12 cellular contexts compared by ENCODE assay signal in the genomic region with DNA sequence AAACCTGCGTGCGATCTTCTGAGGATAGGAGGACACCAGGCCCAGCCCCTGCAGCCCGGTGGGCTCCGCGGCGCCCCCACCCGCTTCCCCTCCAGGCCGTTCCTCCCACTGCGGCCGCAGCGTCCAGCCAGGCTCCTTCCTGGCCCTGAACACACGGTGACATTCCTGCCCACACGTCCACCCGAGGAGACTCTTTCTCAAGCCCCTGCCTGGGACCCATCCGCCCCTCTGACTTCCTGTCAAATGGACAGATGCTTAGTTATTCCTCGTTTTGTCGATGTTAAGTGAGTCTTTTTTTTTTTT. TPM values are rescaled to one million over a fixed set of nuclear protein-coding genes. Genes with fewer than 3 reads are reported as not detected.
DNase-seq lines count a peak whose midpoint lies in the region; ATAC-seq, FAIRE-seq and TF ChIP-seq lines count a peak whose summit lies in the region.
"Had no signal": no experiment of that assay in that cellular context is flagged by ENCODE, and none has a peak within 500 bp of the region (broad histone marks: within the 10 kb centered on the region; RNA-seq: fewer than 3 reads in every experiment).

No MANE protein-coding gene starts in this region.

- peaks cover 3% of the 10 kb centered on the region for H3K9me3 Mint-ChIP-seq in activated CD4-positive, alpha-beta T cell treated with anti-CD3 and anti-CD28 coated beads, Interleukin-2, amount 10 ng/mL, durations not matched to agents 24 days and 14 days
- H3K9me3 Mint-ChIP-seq: WTC11 had no signal

- TF ChIP-seq POLR2A in GM12878 (IDR thresholded peaks at IDR 0.05; ENCODE audit: low read depth, low read length) (no peak), right lobe of liver (IDR thresholded peaks at IDR 0.05) (no peak)

- no peak for TF ChIP-seq EP300 in GM12878 (IDR thresholded peaks at IDR 0.05; ENCODE audit: borderline replicate concordance in 1 of 2, control insufficient read depth in 1 of 2, low read depth in 2 of 2, low read length in 2 of 2)

- no peak overlapping the region for H3K27ac ChIP-seq in GM12878 (ENCODE audit: control insufficient read depth, insufficient read depth)
- H3K27ac ChIP-seq in right lobe of liver, result peak overlapping the region; percentile 0 to 63 (median 46)
- no peak overlapping the region for H3K27ac ChIP-seq in thoracic aorta
- no peak overlapping the region for H3K27ac ChIP-seq in OCI-LY7 (ENCODE audit: low read depth, low read length, poor library complexity, severe bottlenecking)

- BruUV-seq in GM12878 (replicated peaks; lab: Mats Ljungman, UMichigan), result no TSS peak
- no TSS peak for BruUV-seq in OCI-LY7 (replicated peaks; lab: Mats Ljungman, UMichigan)

- peaks cover 47% of the 10 kb centered on the region for H3K27me3 Mint-ChIP-seq in activated CD4-positive, alpha-beta T cell treated with anti-CD3 and anti-CD28 coated beads, Interleukin-2, amount 10 ng/mL, durations not matched to agents 24 days and 14 days

- no peaks in the 10 kb centered on the region for H3K9me2 ChIP-seq in OCI-LY7 (ENCODE audit: insufficient read depth, low read length)

- CTCF ChIA-PET in GM12878 (lab: Yijun Ruan, JAX), result no interaction called here
- CTCF ChIA-PET in OCI-LY7 (lab: Charles Lee; ENCODE audit: unreplicated experiment), result no interaction called here

- TF ChIP-seq RAD21 in GM12878 (IDR thresholded peaks at IDR 0.05; ENCODE audit: insufficient read depth, low read depth, low read length), result no peak

- no peaks in the 10 kb centered on the region for H4K20me1 ChIP-seq in GM12878 (ENCODE audit: control insufficient read depth, insufficient read depth)
- no peaks in the 10 kb centered on the region for H4K20me1 ChIP-seq in OCI-LY7 (ENCODE audit: insufficient read depth, low read length)

- H3K9ac ChIP-seq in GM12878 (ENCODE audit: control insufficient read depth, insufficient read depth, low read length), result no peak overlapping the region

- no peaks in the 10 kb centered on the region for H3K9me3 ChIP-seq in GM12878 (replicated peaks; ENCODE audit: control insufficient read depth, insufficient read depth, low read length)
- H3K9me3 ChIP-seq in right lobe of liver, result no peaks in the 10 kb centered on the region
- no peaks in the 10 kb centered on the region for H3K9me3 ChIP-seq in thoracic aorta
- no peaks in the 10 kb centered on the region for H3K9me3 ChIP-seq in OCI-LY7 (ENCODE audit: low read length)

- no peak overlapping the region for H3K27ac Mint-ChIP-seq in activated CD4-positive, alpha-beta T cell treated with anti-CD3 and anti-CD28 coated beads, Interleukin-2, amount 10 ng/mL, durations not matched to agents 24 days and 14 days
- H3K27ac Mint-ChIP-seq: WTC11 had no signal

- H3K4me1 ChIP-seq in GM12878 (ENCODE audit: control insufficient read depth, insufficient read depth, low read length), result peaks cover 3% of the 10 kb centered on the region
- H3K4me1 ChIP-seq in right lobe of liver, result peaks cover 0 to 22% (median 9%) of the 10 kb centered on the region in 4 donors
- no peaks in the 10 kb centered on the region for H3K4me1 ChIP-seq in thoracic aorta (ENCODE audit: control insufficient read depth in 1 of 2, low read depth in 2 of 2)
- H3K4me1 ChIP-seq in OCI-LY7 (ENCODE audit: insufficient read depth, low read length, poor library complexity, severe bottlenecking), result no peaks in the 10 kb centered on the region

- intact Hi-C loops in activated CD4-positive, alpha-beta T cell treated with anti-CD3 and anti-CD28 coated beads, Interleukin-2, amount 10 ng/mL, durations not matched to agents 24 days and 14 days (cut with micrococcal nuclease), result no loop called here
- intact Hi-C loops in GM12878 (cut with micrococcal nuclease; ENCODE audit: unreplicated experiment) (no loop called here), right lobe of liver (cut with DNase I) (no loop called here), OCI-LY7 (cut with micrococcal nuclease; ENCODE audit: unreplicated experiment) (no loop called here)

- H3K4me3 ChIP-seq in GM12878 (peak overlapping the region; percentile 15; the same call in 1 of the 2 replicates), right lobe of liver (peak overlapping the region; percentile 39 to 61 (median 51)), thoracic aorta (peak overlapping the region; percentile 62), OCI-LY7 (ENCODE audit: low read depth, low read length, poor library complexity, severe bottlenecking) (no peak overlapping the region)

- H3K4me1 Mint-ChIP-seq in activated CD4-positive, alpha-beta T cell treated with anti-CD3 and anti-CD28 coated beads, Interleukin-2, amount 10 ng/mL, durations not matched to agents 24 days and 14 days, result peaks cover 20% of the 10 kb centered on the region

- H3K4me3 Mint-ChIP-seq in activated CD4-positive, alpha-beta T cell treated with anti-CD3 and anti-CD28 coated beads, Interleukin-2, amount 10 ng/mL, durations not matched to agents 24 days and 14 days, result peak overlapping the region; percentile 37
- H3K4me3 Mint-ChIP-seq: WTC11 had no signal

- H3K79me2 ChIP-seq in GM12878 (ENCODE audit: control insufficient read depth, insufficient read depth, low read length) (no peaks in the 10 kb centered on the region), OCI-LY7 (ENCODE audit: insufficient read depth, low read depth, low read length) (no peaks in the 10 kb centered on the region)

- H2AFZ ChIP-seq in GM12878 (ENCODE audit: control insufficient read depth, low read depth, low read length) (no peak overlapping the region), OCI-LY7 (ENCODE audit: low read length) (no peak overlapping the region)

- in situ Hi-C loops in GM12878 (cut with MboI), result no loop called here

- RAD21 ChIA-PET in GM12878 (lab: Charles Lee; ENCODE audit: unreplicated experiment), result no interaction called here

- WGBS in GM12878 (ENCODE audit: insufficient coverage, insufficient replicate concordance, low lambda C conversion rate, missing lambda C conversion rate), result 32% methylated on average over 9 of the region's 17 CpGs
- WGBS in right lobe of liver (ENCODE audit: insufficient coverage, low coverage, low lambda C conversion rate, missing lambda C conversion rate), result 30% methylated on average over 5 of the region's 17 CpGs

- H3K36me3 Mint-ChIP-seq in activated CD4-positive, alpha-beta T cell treated with anti-CD3 and anti-CD28 coated beads, Interleukin-2, amount 10 ng/mL, durations not matched to agents 24 days and 14 days (ENCODE audit: low read depth), result peaks cover under 1% of the 10 kb centered on the region
- H3K36me3 Mint-ChIP-seq: WTC11 had no signal

- ATAC-seq in GM12878 (no peak), right lobe of liver (peak; percentile 52 to 60 (median 56)), thoracic aorta (ENCODE audit: insufficient number of reproducible peaks, low FRiP score, low read depth) (no peak), HG03520 (IDR thresholded peaks at IDR 0.05; ENCODE audit: unreplicated experiment) (no peak), GM19452 (IDR thresholded peaks at IDR 0.05; ENCODE audit: unreplicated experiment) (no peak)

- no peak for TF ChIP-seq CTCF in GM12878 (IDR thresholded peaks at IDR 0.05 in 2 of 3, conservative IDR thresholded peaks at IDR 0.05 in 1 of 3; ENCODE audit: control insufficient read depth in 2 of 3, extremely low read depth in 1 of 3, insufficient read depth in 1 of 3, low read depth in 3 of 3, low read length in 3 of 3)
- TF ChIP-seq CTCF in right lobe of liver (IDR thresholded peaks at IDR 0.05), result no peak
- no peak for TF ChIP-seq CTCF in thoracic aorta (IDR thresholded peaks at IDR 0.05)
- no peak for TF ChIP-seq CTCF in OCI-LY7 (conservative IDR thresholded peaks at IDR 0.05; ENCODE audit: low read length)

- no peaks in the 10 kb centered on the region; a peak in 1 of 4 replicates for H3K27me3 ChIP-seq in GM12878 (replicated peaks in 1 of 2; ENCODE audit: control insufficient read depth in 2 of 2, insufficient read depth in 2 of 2, low read length in 1 of 2)
- no peaks in the 10 kb centered on the region for H3K27me3 ChIP-seq in right lobe of liver
- H3K27me3 ChIP-seq in thoracic aorta (replicated peaks; ENCODE audit: insufficient read depth), result no peaks in the 10 kb centered on the region

- SMC1A ChIA-PET in GM12878 (lab: Charles Lee; ENCODE audit: uncharacterized antibody, unreplicated experiment), result no interaction called here

- DNase-seq in activated CD4-positive, alpha-beta T cell treated with anti-CD3 and anti-CD28 coated beads, Interleukin-2, amount 10 ng/mL, durations not matched to agents 24 days and 14 days, result no peak
- DNase-seq in activated CD4-positive, alpha-beta T cell treated with anti-CD3 and anti-CD28 coated beads for 48 hours, result no peak
- DNase-seq in GM12878 (ENCODE audit: low read depth, low spot score) (no peak), right lobe of liver (peak in 1 of 3 donors; percentile 41), thoracic aorta (ENCODE audit: low spot score) (no peak), OCI-LY7 (ENCODE audit: low spot score) (no peak)
- DNase-seq: MV-4-11 had no signal

- POLR2A ChIA-PET in GM12878 (lab: Charles Lee) (no interaction called here), OCI-LY7 (lab: Charles Lee) (interaction anchor here (0.5 kb wide), 1 partner anchor 1772 kb away, joined by 3 read pairs; no protein-coding TSS in a partner anchor)

- no peaks in the 10 kb centered on the region for H3K36me3 ChIP-seq in GM12878 (ENCODE audit: control insufficient read depth in 2 of 2, insufficient read depth in 2 of 2, low read length in 1 of 2)
- no peaks in the 10 kb centered on the region for H3K36me3 ChIP-seq in right lobe of liver
- H3K36me3 ChIP-seq in thoracic aorta, result no peaks in the 10 kb centered on the region
- no peaks in the 10 kb centered on the region for H3K36me3 ChIP-seq in OCI-LY7 (ENCODE audit: insufficient read depth, low read length)

- H3K4me2 ChIP-seq in GM12878 (ENCODE audit: control insufficient read depth, insufficient read depth) (no peak overlapping the region), OCI-LY7 (ENCODE audit: low read length) (no peak overlapping the region)

- no peak for FAIRE-seq in GM12878 (lab: Jason Lieb, UNC)
- FAIRE-seq: A204.1, bronchial epithelial cell had no signal

RNA-seq across cellular contexts. Expression of a gene that starts 32.4 kb away (rescaled TPM):
- total RNA-seq in activated CD4-positive, alpha-beta T cell treated with anti-CD3 and anti-CD28 coated beads, Interleukin-2, amount 10 ng/mL, durations not matched to agents 24 days and 14 days, result 2.3 and 2.4 TPM in 2 replicates
- total RNA-seq in GM12878 (2013; cell fraction: nucleolus; rRNA removed), result 4.0 and 4.6 TPM in 2 replicates
- total RNA-seq in GM12878 (2014; rRNA removed) (2.5 and 4.7 TPM in 2 replicates), GM12878 (2014; rRNA removed; fragmentation: Illumina TruSeq; extraction: Trizol) (2.6 and 3.5 TPM in 2 replicates), GM12878 (2021) (3.2 and 3.7 TPM in 2 replicates), right lobe of liver (under 1 TPM in 5 of 6 experiments, not detected in 1; 0.23 to 0.84 (median 0.66) TPM), thoracic aorta (not detected), OCI-LY7 (2022) (3.6 and 3.9 TPM in 2 replicates)
- 2.6 TPM for polyA plus RNA-seq in GM12878 (2011; ENCODE audit: low read depth)
- polyA plus RNA-seq in GM12878 (2011; rRNA removed) (3.0 and 4.7 TPM in 2 replicates), GM12878 (2014; fragmentation: Illumina TruSeq; extraction: Trizol) (5.1 and 7.2 TPM in 2 replicates), GM12878 (2014; fragmentation: Nextera tagmentation; extraction: Ambion mirVana) (1 to 10 TPM; 3.7 TPM), GM12878 (2014; rRNA removed) (4.5 and 5.5 TPM in 2 replicates), GM12878 (2016; fragmentation: Nextera tagmentation; extraction: Ambion mirVana) (1 to 10 TPM; 6.2 to 7.2 TPM)
- polyA plus RNA-seq in GM12878 (2011; cell fraction: cytosol; rRNA removed), result 1.6 and 1.9 TPM in 2 replicates
- 2.5 and 3.3 TPM in 2 replicates for polyA plus RNA-seq in GM12878 (2011; cell fraction: nucleus; rRNA removed)
- polyA plus RNA-seq in GM12878 (2012), result 2.7 and 3.9 TPM in 2 replicates
- polyA minus RNA-seq in GM12878 (2011; rRNA and poly(A)+ RNA removed), result 0.88 and 1.6 TPM in 2 replicates
- 0.80 TPM in 1 of 2 replicates, not detected in the other for polyA minus RNA-seq in GM12878 (2011; cell fraction: cytosol; rRNA and poly(A)+ RNA removed)
- polyA minus RNA-seq in GM12878 (2011; cell fraction: nucleus; rRNA and poly(A)+ RNA removed), result 1.2 and 2.4 TPM in 2 replicates
- total RNA-seq in OCI-LY7 (2014; rRNA removed; shearing (Covaris generic)), result 3.2 and 3.8 TPM in 2 replicates

Comparison
In these comparisons a context has a peak if more than half of its experiments do, and no peak if none do; other contexts are left out.
1. ATAC-seq: peak in right lobe of liver (4 of 4); none in GM12878 (single experiment), thoracic aorta (single experiment), HG03520 (single experiment) and GM19452 (single experiment).
2. H3K27ac ChIP-seq: peak in right lobe of liver (3 of 3); none in GM12878 (single experiment), thoracic aorta (0 of 2) and OCI-LY7 (single experiment).